10 cellular contexts compared by ENCODE assay signal in the genomic region with DNA sequence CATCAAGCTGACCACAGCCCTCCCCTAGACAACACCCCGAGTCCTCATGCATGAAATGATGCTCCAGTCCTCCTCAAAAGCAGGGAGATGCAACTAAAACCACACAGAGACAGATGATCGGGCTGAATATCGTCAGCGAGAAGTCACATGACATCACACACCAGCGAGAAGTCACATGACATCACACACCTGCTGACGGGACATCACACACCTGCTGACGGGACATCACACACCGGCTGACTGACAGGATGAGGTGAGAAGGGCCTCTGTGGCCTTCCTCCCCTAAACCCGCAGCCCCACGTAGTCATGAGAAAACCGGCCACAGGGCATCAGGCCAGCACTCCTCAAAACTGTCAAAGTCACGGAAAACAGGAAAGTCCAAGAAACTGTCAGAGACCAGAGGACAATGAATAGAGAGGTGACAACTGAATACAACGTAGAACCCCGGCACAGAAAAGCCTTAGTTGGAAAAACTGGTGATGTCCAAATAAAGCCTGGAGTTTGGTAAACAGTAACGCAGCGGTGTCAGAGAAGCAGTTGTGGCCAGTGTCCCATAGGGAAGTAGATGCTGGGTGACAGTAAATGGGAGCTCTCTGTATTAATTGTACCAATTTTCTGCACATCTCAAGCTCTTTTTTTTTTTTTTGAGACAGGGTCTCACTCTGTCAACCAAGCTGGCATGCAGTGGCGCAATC. TPM values are rescaled to one million over a fixed set of nuclear protein-coding genes. Genes with fewer than 3 reads are reported as not detected.
DNase-seq lines count a peak whose midpoint lies in the region; ATAC-seq and TF ChIP-seq lines count a peak whose summit lies in the region.
"Had no signal": no experiment of that assay in that cellular context is flagged by ENCODE, and none has a peak within 500 bp of the region (broad histone marks: within the 10 kb centered on the region; RNA-seq: fewer than 3 reads in every experiment).

No MANE protein-coding gene starts in this region.

- DNase-seq in NCI-H2227 treated with DMSO at 0.1 percent for 48 hours (lab: John Stamatoyannopoulos, UW) (peak; percentile 8), epidermal melanocyte (ENCODE audit: insufficient read length, low spot score) (no peak), GM10266 (ENCODE audit: extremely low spot score) (no peak)
- peak; percentile 44 for DNase-seq in activated CD4-positive, alpha-beta T cell treated with anti-CD3 and anti-CD28 coated beads, Interleukin-2, amount 10 ng/mL, durations not matched to agents 7 days and 5 days
- peak; percentile 63 for DNase-seq in effector CD4-positive, alpha-beta T cell
- DNase-seq: NCI-H1092 treated with DMSO at 0.1 percent for 48 hours; Right ventricle myocardium superior; stimulated activated CD4-positive, alpha-beta T cell treated with anti-CD3 and anti-CD28 coated beads, Interleukin-1b, Interleukin-23, amount 100 ng/mL, for 48 hours had no signal

- H3K4me3 Mint-ChIP-seq in activated CD4-positive, alpha-beta T cell treated with anti-CD3 and anti-CD28 coated beads, Interleukin-2, amount 10 ng/mL, durations not matched to agents 7 days and 5 days: no peak overlapping the region
- H3K4me3 Mint-ChIP-seq in stimulated activated memory B cell treated with anti-CD40 and anti-IgM and Interleukin-4, amounts not matched to agents 10 μg/mL and 1 μg/mL and 100 μg/mL, for 72 hours: peak overlapping the region; percentile 2

- peaks cover 57% of the 10 kb centered on the region for H3K4me1 Mint-ChIP-seq in activated CD4-positive, alpha-beta T cell treated with anti-CD3 and anti-CD28 coated beads, Interleukin-2, amount 10 ng/mL, durations not matched to agents 7 days and 5 days
- peaks cover 80% of the 10 kb centered on the region for H3K4me1 Mint-ChIP-seq in stimulated activated memory B cell treated with anti-CD40 and anti-IgM and Interleukin-4, amounts not matched to agents 10 μg/mL and 1 μg/mL and 100 μg/mL, for 72 hours

- ATAC-seq in stimulated activated memory B cell treated with anti-CD40 and anti-IgM and Interleukin-4, amounts not matched to agents 10 μg/mL and 1 μg/mL and 100 μg/mL, for 72 hours: peak; percentile 50
- ATAC-seq in HG02840 (IDR thresholded peaks at IDR 0.05; ENCODE audit: low FRiP score, unreplicated experiment): no peak

- CTCF ChIA-PET in activated CD4-positive, alpha-beta T cell treated with anti-CD3 and anti-CD28 coated beads, Interleukin-2, amount 10 ng/mL, durations not matched to agents 7 days and 5 days (lab: Charles Lee): interaction anchor here (0.6 to 1.2 kb wide), 2 partner anchors 9 to 25 kb away, joined by 3 to 5 read pairs; no protein-coding TSS in a partner anchor

- TF ChIP-seq CTCF in GM10266 (IDR thresholded peaks at IDR 0.05; ENCODE audit: control insufficient read depth, insufficient read depth, low read depth, missing control alignments): no peak

- peaks cover 47% of the 10 kb centered on the region for H3K36me3 Mint-ChIP-seq in activated CD4-positive, alpha-beta T cell treated with anti-CD3 and anti-CD28 coated beads, Interleukin-2, amount 10 ng/mL, durations not matched to agents 7 days and 5 days (ENCODE audit: low read depth)
- H3K36me3 Mint-ChIP-seq in stimulated activated memory B cell treated with anti-CD40 and anti-IgM and Interleukin-4, amounts not matched to agents 10 μg/mL and 1 μg/mL and 100 μg/mL, for 72 hours: peaks cover 35% of the 10 kb centered on the region

- no peaks in the 10 kb centered on the region for H3K9me3 Mint-ChIP-seq in activated CD4-positive, alpha-beta T cell treated with anti-CD3 and anti-CD28 coated beads, Interleukin-2, amount 10 ng/mL, durations not matched to agents 7 days and 5 days
- no peaks in the 10 kb centered on the region for H3K9me3 Mint-ChIP-seq in stimulated activated memory B cell treated with anti-CD40 and anti-IgM and Interleukin-4, amounts not matched to agents 10 μg/mL and 1 μg/mL and 100 μg/mL, for 72 hours

- POLR2A ChIA-PET in activated CD4-positive, alpha-beta T cell treated with anti-CD3 and anti-CD28 coated beads, Interleukin-2, amount 10 ng/mL, durations not matched to agents 7 days and 5 days (lab: Charles Lee): no interaction called here

- peak overlapping the region; percentile 78 for H3K27ac Mint-ChIP-seq in activated CD4-positive, alpha-beta T cell treated with anti-CD3 and anti-CD28 coated beads, Interleukin-2, amount 10 ng/mL, durations not matched to agents 7 days and 5 days
- H3K27ac Mint-ChIP-seq in stimulated activated memory B cell treated with anti-CD40 and anti-IgM and Interleukin-4, amounts not matched to agents 10 μg/mL and 1 μg/mL and 100 μg/mL, for 72 hours: peak overlapping the region; percentile 72

- no peaks in the 10 kb centered on the region for H3K27me3 Mint-ChIP-seq in activated CD4-positive, alpha-beta T cell treated with anti-CD3 and anti-CD28 coated beads, Interleukin-2, amount 10 ng/mL, durations not matched to agents 7 days and 5 days
- H3K27me3 Mint-ChIP-seq in stimulated activated memory B cell treated with anti-CD40 and anti-IgM and Interleukin-4, amounts not matched to agents 10 μg/mL and 1 μg/mL and 100 μg/mL, for 72 hours: no peaks in the 10 kb centered on the region

RNA-seq across cellular contexts. Expression of a gene that starts 14.3 kb away (rescaled TPM):
- 100 to 1,000 TPM; 133 to 141 TPM for total RNA-seq in activated CD4-positive, alpha-beta T cell treated with anti-CD3 and anti-CD28 coated beads, Interleukin-2, amount 10 ng/mL, durations not matched to agents 7 days and 5 days

Comparison
In these comparisons a context has a peak if more than half of its experiments do, and no peak if none do; other contexts are left out.
1. DNase-seq: peak in NCI-H2227 treated with DMSO at 0.1 percent for 48 hours (single experiment), activated CD4-positive, alpha-beta T cell treated with anti-CD3 and anti-CD28 coated beads, Interleukin-2, amount 10 ng/mL, durations not matched to agents 7 days and 5 days (single experiment) and effector CD4-positive, alpha-beta T cell (single experiment); none in epidermal melanocyte (single experiment) and GM10266 (single experiment).